12 cellular contexts compared by ENCODE assay signal in genomic region chrX:10892605-10893225, GRCh38.
"Had no signal": no experiment of that assay in that cellular context is flagged by ENCODE, and none has a peak within 500 bp of the region (broad histone marks: within the 10 kb centered on the region; RNA-seq: fewer than 3 reads in every experiment).

No MANE protein-coding gene starts in this region.

- H3K4me3 ChIP-seq: heart right ventricle, sigmoid colon had no signal

- H3K4me1 Mint-ChIP-seq: WTC11 had no signal

- H3K36me3 Mint-ChIP-seq: activated naive CD4-positive, alpha-beta T cell treated with anti-CD3 and anti-CD28 coated beads, Interleukin-2, amount 50 U/mL, for 72 hours; WTC11 had no signal

- H3K27ac Mint-ChIP-seq: activated naive CD4-positive, alpha-beta T cell treated with anti-CD3 and anti-CD28 coated beads, Interleukin-2, amount 50 U/mL, for 72 hours; T-helper 1 cell treated with Interleukin-12 subunit alpha and Interleukin-12 subunit beta and Interleukin-4 antibody, amounts not matched to agents 30 μg/mL and 1 μg/mL, for 36 hours; WTC11 had no signal

- H3K9me3 Mint-ChIP-seq: activated naive CD4-positive, alpha-beta T cell treated with anti-CD3 and anti-CD28 coated beads, Interleukin-2, amount 50 U/mL, for 72 hours; T-helper 1 cell treated with Interleukin-12 subunit alpha and Interleukin-12 subunit beta and Interleukin-4 antibody, amounts not matched to agents 30 μg/mL and 1 μg/mL, for 36 hours; WTC11 had no signal

- DNase-seq: activated CD4-positive, alpha-beta T cell treated with anti-CD3 and anti-CD28 coated beads for 48 hours; activated effector memory CD4-positive, alpha-beta T cell treated with Interleukin-2 at 50 U/mL for 16 hours; effector CD4-positive, alpha-beta T cell; foreskin melanocyte; heart right ventricle; sigmoid colon; stimulated activated CD4-positive, alpha-beta T cell treated with anti-CD3 and anti-CD28 coated beads, Interleukin-2, amount 100 ng/mL, for 48 hours; stimulated activated naive CD4-positive, alpha-beta T cell treated with Interleukin-2 at 50 U/mL for 16 hours; trophoblast cell had no signal

- H3K4me3 Mint-ChIP-seq: T-helper 1 cell treated with Interleukin-12 subunit alpha and Interleukin-12 subunit beta and Interleukin-4 antibody, amounts not matched to agents 30 μg/mL and 1 μg/mL, for 36 hours; WTC11 had no signal
